Comparison of ENCODE assay signal across 8 cellular contexts in the genomic region with DNA sequence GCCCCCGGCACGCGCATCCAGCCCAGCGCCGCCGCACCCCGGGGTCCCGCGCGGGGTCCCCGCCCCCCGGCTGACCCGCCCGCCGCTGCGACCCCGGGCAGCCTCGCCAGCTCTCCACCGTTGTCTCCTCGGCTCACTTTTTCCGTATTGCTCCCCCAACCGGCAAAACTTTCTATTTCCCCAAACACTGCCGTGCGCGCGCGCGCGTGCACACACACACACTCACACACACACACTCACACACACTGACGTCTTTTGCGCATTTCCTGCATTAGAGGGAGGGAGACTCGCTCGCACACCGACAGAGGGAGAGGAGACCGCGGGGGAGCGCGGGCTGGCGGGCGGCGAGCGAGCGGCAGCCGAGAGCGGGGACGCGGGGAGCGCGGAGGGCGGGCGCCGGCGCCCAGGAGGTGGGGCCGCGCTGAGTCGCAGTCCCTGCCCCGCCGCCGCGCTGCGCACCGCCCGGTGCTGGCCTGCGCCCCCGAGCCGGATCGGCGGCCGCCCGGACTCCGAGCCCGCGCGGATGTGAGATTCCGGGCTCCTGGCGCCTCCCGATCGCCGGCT. TPM values are rescaled to one million over a fixed set of nuclear protein-coding genes. Genes with fewer than 3 reads are reported as not detected.
A peak's percentile ranks its signal among the peaks of the same experiment; 100 is the strongest.
DNase-seq lines count a peak whose midpoint lies in the region; ATAC-seq, FAIRE-seq and TF ChIP-seq lines count a peak whose summit lies in the region.

No MANE protein-coding gene starts in this region.

- ATAC-seq in HG02642 (IDR thresholded peaks at IDR 0.05; ENCODE audit: poor library complexity, unreplicated experiment) (peak; percentile 72), left ventricle myocardium superior (peak; percentile 81), psoas muscle (peak; percentile 73 to 79 (median 76))

- TF ChIP-seq CTCF in psoas muscle (IDR thresholded peaks at IDR 0.05) = peak; percentile 34

- no peaks in the 10 kb centered on the region for H3K9me3 Mint-ChIP-seq in T-helper 1 cell treated with Interleukin-12 subunit alpha and Interleukin-12 subunit beta and Interleukin-4 antibody, amounts not matched to agents 30 μg/mL and 1 μg/mL, for 36 hours

- peaks cover 27% of the 10 kb centered on the region for H3K4me1 Mint-ChIP-seq in T-helper 1 cell treated with Interleukin-12 subunit alpha and Interleukin-12 subunit beta and Interleukin-4 antibody, amounts not matched to agents 30 μg/mL and 1 μg/mL, for 36 hours (ENCODE audit: low read depth)

- peak overlapping the region; percentile 94 for H3K4me3 ChIP-seq in psoas muscle
- peak overlapping the region; percentile 86 for H3K4me3 ChIP-seq in urinary bladder (ENCODE audit: low read depth, low read length)

- peak overlapping the region; percentile 99 for H3K27ac Mint-ChIP-seq in T-helper 1 cell treated with Interleukin-12 subunit alpha and Interleukin-12 subunit beta and Interleukin-4 antibody, amounts not matched to agents 30 μg/mL and 1 μg/mL, for 36 hours

- H3K36me3 Mint-ChIP-seq in T-helper 1 cell treated with Interleukin-12 subunit alpha and Interleukin-12 subunit beta and Interleukin-4 antibody, amounts not matched to agents 30 μg/mL and 1 μg/mL, for 36 hours (ENCODE audit: low read depth) = peaks cover 8% of the 10 kb centered on the region

- intact Hi-C loops in left ventricle myocardium superior (cut with micrococcal nuclease) = loop anchor here (5.0 kb wide), 1 partner anchor 126 kb away; no protein-coding TSS in a partner anchor
- intact Hi-C loops in psoas muscle (cut with DNase I) = loop anchor here (2.0 to 5.0 kb wide), 4 partner anchors 41 to 172 kb away; no protein-coding TSS in a partner anchor

- H3K27ac ChIP-seq in psoas muscle (peak overlapping the region; percentile 99), urinary bladder (ENCODE audit: low read depth) (peak overlapping the region; percentile 97)

- no peaks in the 10 kb centered on the region for H3K27me3 ChIP-seq in psoas muscle (ENCODE audit: insufficient read depth in 3 of 3, low read length in 2 of 3)

- H3K36me3 ChIP-seq in psoas muscle (ENCODE audit: insufficient read depth in 1 of 2, low read depth in 1 of 2) (no peaks in the 10 kb centered on the region), urinary bladder (ENCODE audit: insufficient read depth) (no peaks in the 10 kb centered on the region)

- H3K27me3 Mint-ChIP-seq in T-helper 1 cell treated with Interleukin-12 subunit alpha and Interleukin-12 subunit beta and Interleukin-4 antibody, amounts not matched to agents 30 μg/mL and 1 μg/mL, for 36 hours (ENCODE audit: low read depth) = peaks cover 36% of the 10 kb centered on the region

- no peaks in the 10 kb centered on the region for H3K9me3 ChIP-seq in psoas muscle

- DNase-seq in GM12891 (ENCODE audit: insufficient read length, low spot score) = peak; percentile 84
- DNase-seq in NCI-H1105 (lab: John Stamatoyannopoulos, UW) = peak; percentile 67
- peak; percentile 10 to 95 (median 87) for DNase-seq in amygdala (lab: John Stamatoyannopoulos, UW)
- peak; percentile 95 for DNase-seq in left ventricle myocardium superior
- DNase-seq in psoas muscle = peak; percentile 93 to 95

- peaks cover 22% of the 10 kb centered on the region for H3K4me1 ChIP-seq in psoas muscle
- no peaks in the 10 kb centered on the region for H3K4me1 ChIP-seq in urinary bladder (ENCODE audit: insufficient read depth)

- 0 to 1% (median 1%) methylated on average over 31 to 79 of the region's 79 CpGs for WGBS in psoas muscle, 3 donors
- under 1% methylated on average over 79 of the region's 79 CpGs for WGBS in urinary bladder

- peak overlapping the region; percentile 99 for H3K4me3 Mint-ChIP-seq in T-helper 1 cell treated with Interleukin-12 subunit alpha and Interleukin-12 subunit beta and Interleukin-4 antibody, amounts not matched to agents 30 μg/mL and 1 μg/mL, for 36 hours

- TF ChIP-seq POLR2A in GM12891 (IDR thresholded peaks at IDR 0.05; ENCODE audit: low read depth, low read length) = peak; percentile 81

- FAIRE-seq in GM12891 (lab: Jason Lieb, UNC) = peak; percentile 99

TF ChIP-seq in GM12891, 5 proteins besides CTCF, POLR2A, EP300 and RAD21:
- TF ChIP-seq POLR2AphosphoS5 (IDR thresholded peaks at IDR 0.05; ENCODE audit: low read depth, low read length) (peak; percentile 71), TAF1 (IDR thresholded peaks at IDR 0.05; ENCODE audit: low read depth, low read length) (peak; percentile 69), SPI1 (IDR thresholded peaks at IDR 0.05; ENCODE audit: low read depth, low read length) (0 out of 2 replicates have a peak, but pooled peaks have one; percentile 11), PAX5 (IDR thresholded peaks at IDR 0.05; ENCODE audit: insufficient read depth, low read length, severe bottlenecking) (peak; percentile 43), POU2F2 (IDR thresholded peaks at IDR 0.05; ENCODE audit: low read depth, low read length) (peak; percentile 87)

RNA-seq across cellular contexts. Expression of gene PRKCE, which starts 0.5 kb away (rescaled TPM):
- polyA plus RNA-seq in GM12891 (2012; ENCODE audit: low read depth, missing spikeins) = 9.4 TPM
- total RNA-seq in left ventricle myocardium superior (14.8 TPM), psoas muscle (10 to 100 TPM; 16.1 to 22.8 (median 20.0) TPM), urinary bladder (29.7 TPM)
- polyA plus RNA-seq in psoas muscle (1 to 10 TPM; 3.0 to 5.4 (median 4.4) TPM), urinary bladder (9.9 TPM)

RNA-seq across cellular contexts. Expression of gene SRBD1, which starts 39.9 kb away (rescaled TPM):
- polyA plus RNA-seq in GM12891 (2012; ENCODE audit: low read depth, missing spikeins) = 10.8 TPM
- 6.3 TPM for total RNA-seq in left ventricle myocardium superior
- total RNA-seq in psoas muscle = 1 to 10 TPM; 4.0 to 6.4 (median 4.9) TPM
- polyA plus RNA-seq in psoas muscle = 1 to 10 TPM; 2.3 to 3.0 (median 3.0) TPM
- 48.3 TPM for total RNA-seq in urinary bladder
- polyA plus RNA-seq in urinary bladder = 7.2 TPM

Comparison
In these comparisons a context has a peak if more than half of its experiments do, and no peak if none do; other contexts are left out.
1. Peak in every context shown above with its lines: DNase-seq, ATAC-seq, H3K4me3 ChIP-seq and H3K27ac ChIP-seq.